1 cellular context compared by ENCODE assay signal in genomic region chr12:92529944-92530343, GRCh38.
TF ChIP-seq lines count a peak whose summit lies in the region.

No MANE protein-coding gene starts in this region.

TF ChIP-seq in K562, 482 proteins besides CTCF, POLR2A, EP300 and RAD21 (continued from another document):
- TF ChIP-seq ZNF175 (CRISPR knock-in tag; IDR thresholded peaks at IDR 0.05; ENCODE audit: low read depth) = no peak
TF ChIP-seq in K562: peak in this region for 5.
